Comparison of ENCODE assay signal across 1 cellular context in the genomic region with DNA sequence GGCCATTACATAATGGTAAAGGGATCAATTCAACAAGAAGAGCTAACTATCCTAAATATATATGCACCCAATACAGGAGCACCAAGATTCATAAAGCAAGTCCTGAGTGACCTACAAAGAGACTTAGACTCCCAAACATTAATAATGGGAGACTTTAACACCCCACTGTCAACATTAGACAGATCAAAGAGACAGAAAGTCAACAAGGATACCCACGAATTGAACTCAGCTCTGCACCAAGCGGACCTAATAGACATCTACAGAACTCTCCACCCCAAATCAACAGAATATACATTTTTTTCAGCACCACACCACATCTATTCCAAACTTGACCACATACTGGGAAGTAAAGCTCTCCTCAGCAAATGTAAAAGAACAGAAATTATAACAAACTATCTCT.
TF ChIP-seq lines count a peak whose summit lies in the region.
"Not testable (repeated sequence)": the region's sequence is repeated elsewhere in the genome, so short reads cannot be mapped to it uniquely, and the experiment has no call there.

No MANE protein-coding gene starts in this region.

TF ChIP-seq in HepG2, 621 proteins besides CTCF, POLR2A, EP300 and RAD21 (continued from another document):
- TF ChIP-seq ARID5B (CRISPR knock-in tag; IDR thresholded peaks at IDR 0.05) (peak; percentile 22; the same call in 1 of the 2 replicates), FOXP1 (CRISPR knock-in tag; IDR thresholded peaks at IDR 0.05) (peak; percentile 30; the same call in 1 of the 2 replicates)
- not testable (repeated sequence) for TF ChIP-seq FOXP1 (IDR thresholded peaks at IDR 0.05)
